In genomic region chr12:93128332-93128707, GRCh38 we compare ENCODE assay signal across 13 cellular contexts.
DNase-seq lines count a peak whose midpoint lies in the region; ATAC-seq and TF ChIP-seq lines count a peak whose summit lies in the region.
"Had no signal": no experiment of that assay in that cellular context is flagged by ENCODE, and none has a peak within 500 bp of the region (broad histone marks: within the 10 kb centered on the region; RNA-seq: fewer than 3 reads in every experiment).

No MANE protein-coding gene starts in this region.

- no peak for TF ChIP-seq CTCF in hepatocyte (IDR thresholded peaks at IDR 0.05; ENCODE audit: poor library complexity)
- no peak for TF ChIP-seq CTCF in spleen (IDR thresholded peaks at IDR 0.05 in 8 of 11, conservative IDR thresholded peaks at IDR 0.05 in 3 of 11)

- H3K4me1 ChIP-seq in hepatocyte (ENCODE audit: insufficient read depth) (peaks cover 18% of the 10 kb centered on the region), spleen (peaks cover 0 to 43% (median 7%) of the 10 kb centered on the region in 6 donors)

- WGBS in hepatocyte (ENCODE audit: low lambda C conversion rate, missing lambda C conversion rate) = 94% methylated on average over 6 of the region's 6 CpGs
- 92 to 99% (median 96%) methylated on average over 6 of the region's 6 CpGs for WGBS in spleen, 5 donors

- TF ChIP-seq POLR2A in spleen (IDR thresholded peaks at IDR 0.05) = no peak

- H3K9me3 ChIP-seq in hepatocyte (ENCODE audit: low read depth) (no peaks in the 10 kb centered on the region), spleen (no peaks in the 10 kb centered on the region)

- H3K4me3 ChIP-seq in hepatocyte (no peak overlapping the region), spleen (no peak overlapping the region)

- peak overlapping the region; percentile 43 for H3K4me2 ChIP-seq in hepatocyte

- intact Hi-C loops in spleen (cut with DNase I; ENCODE audit: low total_unique reads) = no loop called here

- H3K27ac ChIP-seq in hepatocyte = peak overlapping the region; percentile 82
- peak overlapping the region in 6 of 8 donors; percentile 43 to 84 (median 60) for H3K27ac ChIP-seq in spleen
- H3K27ac ChIP-seq: brain microvascular endothelial cell had no signal

- H3K36me3 ChIP-seq in hepatocyte (replicated peaks; ENCODE audit: insufficient read depth, low read depth) = no peaks in the 10 kb centered on the region
- H3K36me3 ChIP-seq in spleen = no peaks in the 10 kb centered on the region
- H3K36me3 ChIP-seq: brain microvascular endothelial cell had no signal

- ATAC-seq in GM21786 (IDR thresholded peaks at IDR 0.05; ENCODE audit: unreplicated experiment) = no peak
- no peak for ATAC-seq in HG03139 (IDR thresholded peaks at IDR 0.05; ENCODE audit: unreplicated experiment)
- no peak for ATAC-seq in GM21447 (IDR thresholded peaks at IDR 0.05; ENCODE audit: unreplicated experiment)
- ATAC-seq: T-cell had no signal

- H2AFZ ChIP-seq in hepatocyte = no peak overlapping the region

- H3K27me3 ChIP-seq in hepatocyte (no peaks in the 10 kb centered on the region), spleen (replicated peaks in 1 of 7) (no peaks in the 10 kb centered on the region)
- H3K27me3 ChIP-seq: brain microvascular endothelial cell had no signal

- H3K9me2 ChIP-seq in hepatocyte (replicated peaks; ENCODE audit: insufficient read depth) = no peaks in the 10 kb centered on the region

- H4K20me1 ChIP-seq in hepatocyte (ENCODE audit: insufficient read depth, poor library complexity, severe bottlenecking) = no peaks in the 10 kb centered on the region

- no peaks in the 10 kb centered on the region for H3K79me2 ChIP-seq in hepatocyte

- DNase-seq in NCI-H1092 (lab: John Stamatoyannopoulos, UW) = peak; percentile 78
- DNase-seq in NCI-H69 (lab: John Stamatoyannopoulos, UW) = peak; percentile 93
- DNase-seq in hepatocyte (ENCODE audit: low spot score) = no peak
- no peak for DNase-seq in spleen
- no peak for DNase-seq in mucosa of gallbladder (ENCODE audit: low spot score)
- DNase-seq: activated CD4-positive, alpha-beta T cell treated with anti-CD3 and anti-CD28 coated beads, Interleukin-2, amount 10 ng/mL, durations not matched to agents 7 days and 5 days; occipital lobe; stimulated activated CD4-positive, alpha-beta T cell treated with anti-CD3 and anti-CD28 coated beads, Interleukin-1b, Interleukin-23, amount 100 ng/mL, for 48 hours had no signal

Comparison
In these comparisons a context has a peak if more than half of its experiments do, and no peak if none do; other contexts are left out.
1. DNase-seq: peak in NCI-H1092 (single experiment) and NCI-H69 (single experiment); none in hepatocyte (single experiment), spleen (single experiment) and mucosa of gallbladder (single experiment).